9 cellular contexts compared by ENCODE assay signal in genomic region chr5:124652514-124652819, GRCh38.
DNase-seq lines count a peak whose midpoint lies in the region; ATAC-seq and TF ChIP-seq lines count a peak whose summit lies in the region.
"Had no signal": no experiment of that assay in that cellular context is flagged by ENCODE, and none has a peak within 500 bp of the region (broad histone marks: within the 10 kb centered on the region; RNA-seq: fewer than 3 reads in every experiment).

No MANE protein-coding gene starts in this region.

- H3K27ac ChIP-seq in gastroesophageal sphincter (peak overlapping the region; percentile 36 to 87 (median 86)), rectal smooth muscle tissue (ENCODE audit: low read depth, low read length) (peak overlapping the region; percentile 85), WERI-Rb-1 (no peak overlapping the region)

- TF ChIP-seq CTCF in gastroesophageal sphincter (IDR thresholded peaks at IDR 0.05) (no peak), WERI-Rb-1 (IDR thresholded peaks at IDR 0.05; ENCODE audit: low read depth, low read length) (no peak)

- H3K27me3 ChIP-seq in gastroesophageal sphincter, result no peaks in the 10 kb centered on the region
- no peaks in the 10 kb centered on the region for H3K27me3 ChIP-seq in rectal smooth muscle tissue (ENCODE audit: control insufficient read depth, insufficient read depth, low read length)
- H3K27me3 ChIP-seq in WERI-Rb-1 (ENCODE audit: insufficient read depth, low read depth, severe bottlenecking), result no peaks in the 10 kb centered on the region

- H3K27ac Mint-ChIP-seq in T-helper 17 cell, result no peak overlapping the region

- 32 to 45% methylated on average over 2 of the region's 2 CpGs for WGBS in gastroesophageal sphincter (ENCODE audit: low coverage in 1 of 2), 2 donors

- TF ChIP-seq EP300 in gastroesophageal sphincter (IDR thresholded peaks at IDR 0.05), result no peak

- no peak overlapping the region for H3K9ac ChIP-seq in rectal smooth muscle tissue (ENCODE audit: low read length)

- peak overlapping the region; percentile 72 for H3K4me3 Mint-ChIP-seq in T-helper 17 cell

- ATAC-seq in T-helper 17 cell, result no peak
- ATAC-seq in gastroesophageal sphincter, result no peak

- H3K9me3 ChIP-seq in T-helper 17 cell (ENCODE audit: control insufficient read depth, low read length, poor library complexity, severe bottlenecking), result peaks cover 5% of the 10 kb centered on the region
- H3K9me3 ChIP-seq in gastroesophageal sphincter, result no peaks in the 10 kb centered on the region
- H3K9me3 ChIP-seq in WERI-Rb-1 (ENCODE audit: severe bottlenecking), result no peaks in the 10 kb centered on the region

- H3K4me3 ChIP-seq in gastroesophageal sphincter, result no peak overlapping the region
- H3K4me3 ChIP-seq in rectal smooth muscle tissue (ENCODE audit: low read length), result peak overlapping the region; percentile 87
- no peak overlapping the region; the same call in 1 of the 2 replicates for H3K4me3 ChIP-seq in WERI-Rb-1 (ENCODE audit: low read depth, low read length)

- peaks cover 0 to 13% of the 10 kb centered on the region in 2 donors for H3K36me3 ChIP-seq in gastroesophageal sphincter
- H3K36me3 ChIP-seq in rectal smooth muscle tissue (ENCODE audit: control insufficient read depth, insufficient read depth, low read length), result no peaks in the 10 kb centered on the region
- peaks cover 15% of the 10 kb centered on the region for H3K36me3 ChIP-seq in WERI-Rb-1

- H3K27me3 Mint-ChIP-seq in T-helper 17 cell, result peaks cover 1% of the 10 kb centered on the region

- no peaks in the 10 kb centered on the region for H3K36me3 Mint-ChIP-seq in T-helper 17 cell (ENCODE audit: low read depth)

- H3K4me1 ChIP-seq in gastroesophageal sphincter (peaks cover 15 to 100% (median 39%) of the 10 kb centered on the region in 3 donors), rectal smooth muscle tissue (ENCODE audit: control insufficient read depth, insufficient read depth, low read length) (peaks cover 22% of the 10 kb centered on the region)

- no peak for TF ChIP-seq POLR2A in gastroesophageal sphincter (IDR thresholded peaks at IDR 0.05)

- DNase-seq in HCEC 1CT (peak; percentile 22), T-helper 17 cell (no peak), pons (ENCODE audit: low spot score) (no peak), WERI-Rb-1 (no peak), NCI-H2107 (lab: John Stamatoyannopoulos, UW) (no peak)
- no peak for DNase-seq in activated effector memory CD4-positive, alpha-beta T cell treated with Interleukin-2 at 50 U/mL for 16 hours
- DNase-seq: head of caudate nucleus had no signal

- peaks cover 13% of the 10 kb centered on the region for H3K4me1 Mint-ChIP-seq in T-helper 17 cell
